9 cellular contexts compared by ENCODE assay signal in genomic region chr15:74725845-74726773, GRCh38. TPM values are rescaled to one million over a fixed set of nuclear protein-coding genes. Genes with fewer than 3 reads are reported as not detected.
DNase-seq lines count a peak whose midpoint lies in the region; ATAC-seq and TF ChIP-seq lines count a peak whose summit lies in the region.
"Had no signal": no experiment of that assay in that cellular context is flagged by ENCODE, and none has a peak within 500 bp of the region (broad histone marks: within the 10 kb centered on the region; RNA-seq: fewer than 3 reads in every experiment).

No MANE protein-coding gene starts in this region.

- H3K27ac ChIP-seq in esophagus (ENCODE audit: low read depth in 2 of 2, low read length in 1 of 2), result peak overlapping the region in 1 of 2 donors; percentile 62
- peak overlapping the region in 2 of 4 donors; percentile 7 to 27 for H3K27ac ChIP-seq in transverse colon

- H3K36me3 ChIP-seq in esophagus (ENCODE audit: control insufficient read depth in 2 of 2, insufficient read depth in 2 of 2, low read length in 1 of 2) (no peaks in the 10 kb centered on the region), transverse colon (no peaks in the 10 kb centered on the region)

- no peaks in the 10 kb centered on the region for H3K27me3 ChIP-seq in esophagus (ENCODE audit: control insufficient read depth in 1 of 2, insufficient read depth in 2 of 2, low read length in 2 of 2)
- peaks cover 53% of the 10 kb centered on the region for H3K27me3 ChIP-seq in transverse colon

- H3K9me3 ChIP-seq in esophagus (ENCODE audit: control insufficient read depth in 2 of 2, insufficient read depth in 1 of 2, low read depth in 1 of 2, low read length in 1 of 2) (no peaks in the 10 kb centered on the region), transverse colon (no peaks in the 10 kb centered on the region)

- H3K27ac Mint-ChIP-seq in nephron progenitor cell, result no peak overlapping the region

- ATAC-seq in HG02938 (IDR thresholded peaks at IDR 0.05; ENCODE audit: unreplicated experiment), result no peak

- peak; percentile 1 for DNase-seq in DMS79 treated with DMSO at 0.1 percent for 48 hours (lab: John Stamatoyannopoulos, UW)
- no peak for DNase-seq in DMS79 (lab: John Stamatoyannopoulos, UW)
- peak; percentile 31 for DNase-seq in NCI-H146 (lab: John Stamatoyannopoulos, UW)
- peak; percentile 53 for DNase-seq in activated CD8-positive, alpha-beta memory T cell treated with anti-CD3 and anti-CD28 coated beads, Interleukin-2, amount 50 U/mL, for 4 hours
- DNase-seq in nephron progenitor cell, result peak; percentile 81
- DNase-seq in transverse colon, result peak; percentile 44

- H3K4me3 Mint-ChIP-seq in nephron progenitor cell, result peak overlapping the region; percentile 79

- H3K4me1 Mint-ChIP-seq in nephron progenitor cell, result peaks cover 25% of the 10 kb centered on the region

- TF ChIP-seq EP300 in transverse colon (IDR thresholded peaks at IDR 0.05; ENCODE audit: low read depth), result no peak

- peaks cover 5% of the 10 kb centered on the region for H3K36me3 Mint-ChIP-seq in nephron progenitor cell (ENCODE audit: low read depth)

- intact Hi-C loops in transverse colon (cut with DNase I; ENCODE audit: low total_unique reads), result no loop called here

- TF ChIP-seq POLR2A in transverse colon (IDR thresholded peaks at IDR 0.05), result no peak

- peaks cover 20% of the 10 kb centered on the region for H3K9me3 Mint-ChIP-seq in nephron progenitor cell

- H3K4me3 ChIP-seq in esophagus (ENCODE audit: low read depth in 1 of 2, low read length in 2 of 2) (peak overlapping the region; percentile 45 to 48), transverse colon (peak overlapping the region; percentile 39 to 63 (median 45))

- H3K4me1 ChIP-seq in esophagus (ENCODE audit: control insufficient read depth in 2 of 2, insufficient read depth in 2 of 2, low read length in 1 of 2) (peaks cover 2 to 9% of the 10 kb centered on the region in 2 donors), transverse colon (peaks cover 7 to 17% (median 14%) of the 10 kb centered on the region in 4 donors)

- in situ Hi-C loops in transverse colon (cut with MboI; ENCODE audit: low pct_ligation_motif_present in 1 of 4, low pct_unique_long_range_greater_than_20kb in 1 of 4, low sequenced_read_pairs in 3 of 4), result no loop called here

- WGBS in esophagus, 2 donors, result 2% methylated on average over 75 to 86 of the region's 86 CpGs
- 8% methylated on average over 50 of the region's 86 CpGs; no CpG with 5 or more reads in 1 of the 2 donors for WGBS in transverse colon (ENCODE audit: low coverage in 1 of 2), 2 donors

- TF ChIP-seq CTCF in nephron progenitor cell (IDR thresholded peaks at IDR 0.05) (no peak), transverse colon (IDR thresholded peaks at IDR 0.05) (no peak)

- peaks cover 58% of the 10 kb centered on the region for H3K27me3 Mint-ChIP-seq in nephron progenitor cell (ENCODE audit: low read depth, poor library complexity)

RNA-seq across cellular contexts. Expression of gene CYP1A1, which starts 0.8 kb away (rescaled TPM):
- 1 to 10 TPM in 1 of 2 donors, under 1 TPM in 1; 0.08 to 1.9 TPM for polyA plus RNA-seq in esophagus
- 1 to 10 TPM in 1 of 4 donors, under 1 TPM in 1, not detected in 2; 0.55 to 1.1 TPM for total RNA-seq in transverse colon
- total RNA-seq: renal cortical epithelial cell had no signal

RNA-seq across cellular contexts. Expression of gene CYP1A2, which starts 22.5 kb away (rescaled TPM):
- under 1 TPM in 1 of 2 donors, not detected in 1; 0.06 TPM for polyA plus RNA-seq in esophagus
- total RNA-seq in transverse colon, result not detected
- total RNA-seq: renal cortical epithelial cell had no signal

RNA-seq across cellular contexts. Expression of gene EDC3, which starts 30.3 kb away (rescaled TPM):
- 10 to 100 TPM; 12.2 to 14.5 TPM for polyA plus RNA-seq in esophagus
- 100 to 1,000 TPM in 1 of 4 donors, 10 to 100 TPM in 3; 23.2 to 112 (median 29.4) TPM for total RNA-seq in transverse colon

RNA-seq across cellular contexts. Expression of gene CSK, which starts 55.8 kb away (rescaled TPM):
- 10 to 100 TPM; 79.2 to 96.8 TPM for polyA plus RNA-seq in esophagus
- 100 to 1,000 TPM in 1 of 4 donors, 10 to 100 TPM in 3; 59.7 to 176 (median 73.4) TPM for total RNA-seq in transverse colon
